Comparison of ENCODE assay signal across 1 cellular context in the genomic region with DNA sequence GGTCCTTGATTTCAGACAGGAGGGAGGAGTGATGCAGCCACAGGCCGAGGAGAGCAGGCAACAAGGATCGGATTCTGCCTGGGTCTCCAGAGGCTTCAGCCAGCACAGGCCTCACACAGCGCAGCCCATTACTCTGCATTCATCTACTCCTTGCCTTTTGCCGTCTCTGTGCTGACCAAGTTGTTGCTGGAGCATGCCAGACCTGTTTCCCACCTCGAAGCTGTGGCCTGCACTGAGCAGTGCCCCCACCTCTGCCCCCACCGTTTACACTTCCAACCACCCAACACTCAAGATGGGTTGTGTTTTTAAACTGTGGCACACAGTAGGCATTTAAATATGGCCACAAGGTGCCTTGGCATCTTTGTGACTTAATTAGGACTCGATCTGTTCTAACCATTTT.
TF ChIP-seq lines count a peak whose summit lies in the region.

No MANE protein-coding gene starts in this region.

TF ChIP-seq in HepG2, 621 proteins besides CTCF, POLR2A, EP300 and RAD21 (continued from another document):
- TF ChIP-seq SMAD3 (CRISPR knock-in tag; IDR thresholded peaks at IDR 0.05), result no peak
- TF ChIP-seq PRPF4 (IDR thresholded peaks at IDR 0.05; ENCODE audit: low read depth, low read length, poor library complexity, severe bottlenecking), result no peak
- TF ChIP-seq GABPB1 (CRISPR knock-in tag; IDR thresholded peaks at IDR 0.05), result no peak
- no peak for TF ChIP-seq ZNF709 (CRISPR knock-in tag; IDR thresholded peaks at IDR 0.05)
- no peak for TF ChIP-seq GLI4 (CRISPR knock-in tag; IDR thresholded peaks at IDR 0.05; ENCODE audit: borderline replicate concordance)
- peak; percentile 43; the same call in 1 of the 2 replicates for TF ChIP-seq ZMYM3 (CRISPR knock-in tag; IDR thresholded peaks at IDR 0.05)
- TF ChIP-seq KLF11 (CRISPR knock-in tag; IDR thresholded peaks at IDR 0.05), result no peak
- TF ChIP-seq, protein P1, sequence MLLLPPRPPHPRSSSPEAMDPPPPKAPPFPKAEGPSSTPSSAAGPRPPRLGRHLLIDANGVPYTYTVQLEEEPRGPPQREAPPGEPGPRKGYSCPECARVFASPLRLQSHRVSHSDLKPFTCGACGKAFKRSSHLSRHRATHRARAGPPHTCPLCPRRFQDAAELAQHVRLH (CRISPR knock-in tag; IDR thresholded peaks at IDR 0.05; ENCODE audit: borderline replicate concordance, low read depth), result no peak
- TF ChIP-seq ZBTB8A (CRISPR knock-in tag; IDR thresholded peaks at IDR 0.05; ENCODE audit: borderline replicate concordance, low read depth), result no peak
- no peak for TF ChIP-seq ZNF75D (CRISPR knock-in tag; IDR thresholded peaks at IDR 0.05; ENCODE audit: borderline replicate concordance)
- peak; percentile 13; the same call in 1 of the 2 replicates for TF ChIP-seq RBAK (CRISPR knock-in tag; IDR thresholded peaks at IDR 0.05)
- peak; percentile 99 for TF ChIP-seq ZNF329 (CRISPR knock-in tag; IDR thresholded peaks at IDR 0.05; ENCODE audit: low read depth)
- TF ChIP-seq JARID2 (CRISPR knock-in tag; IDR thresholded peaks at IDR 0.05; ENCODE audit: insufficient replicate concordance), result no peak
- peak; percentile 39; the same call in 1 of the 2 replicates for TF ChIP-seq ZNF224 (CRISPR knock-in tag; IDR thresholded peaks at IDR 0.05)
- TF ChIP-seq RFX1 (IDR thresholded peaks at IDR 0.05), result no peak
- no peak for TF ChIP-seq SYNCRIP (IDR thresholded peaks at IDR 0.05; ENCODE audit: insufficient read depth, low read depth, low read length)
- peak; percentile 89 for TF ChIP-seq ZNF891 (CRISPR knock-in tag; IDR thresholded peaks at IDR 0.05)
- no peak for TF ChIP-seq ZNF652 (CRISPR knock-in tag; IDR thresholded peaks at IDR 0.05; ENCODE audit: borderline replicate concordance, low read depth)
- no peak for TF ChIP-seq ZNF609 (CRISPR knock-in tag; IDR thresholded peaks at IDR 0.05; ENCODE audit: borderline replicate concordance)
- TF ChIP-seq XRCC5 (optimal IDR thresholded peaks at IDR 0.05; ENCODE audit: low read length), result no peak
- 0 out of 2 replicates have a peak, but pooled peaks have one; percentile 29 for TF ChIP-seq NRL (CRISPR knock-in tag; IDR thresholded peaks at IDR 0.05; ENCODE audit: borderline replicate concordance)
- no peak for TF ChIP-seq ZNF749 (CRISPR knock-in tag; IDR thresholded peaks at IDR 0.05; ENCODE audit: borderline replicate concordance)
- 0 out of 2 replicates have a peak, but pooled peaks have one; percentile 40 for TF ChIP-seq FOXC1 (CRISPR knock-in tag; IDR thresholded peaks at IDR 0.05; ENCODE audit: borderline replicate concordance)
- 0 out of 2 replicates have a peak, but pooled peaks have one; percentile 41 for TF ChIP-seq ZKSCAN1 (IDR thresholded peaks at IDR 0.05; ENCODE audit: low read length)
